In genomic region chr5:90208292-90208691, GRCh38 we compare ENCODE assay signal across 8 cellular contexts.
DNase-seq lines count a peak whose midpoint lies in the region; ATAC-seq, FAIRE-seq and TF ChIP-seq lines count a peak whose summit lies in the region.
"Not testable (repeated sequence)": the region's sequence is repeated elsewhere in the genome, so short reads cannot be mapped to it uniquely, and the experiment has no call there.

No MANE protein-coding gene starts in this region.

- H3K27me3 Mint-ChIP-seq in Caco-2 (ENCODE audit: insufficient read depth, unreplicated experiment); WTC11 (ENCODE audit: low read depth); glutamatergic neuron (ENCODE audit: unreplicated experiment); osteocyte (ENCODE audit: unreplicated experiment): not testable (repeated sequence)

- H3K27ac Mint-ChIP-seq in Caco-2 (ENCODE audit: unreplicated experiment), result peak overlapping the region; percentile 80
- H3K27ac Mint-ChIP-seq in WTC11, result peak overlapping the region; percentile 98
- H3K27ac Mint-ChIP-seq in glutamatergic neuron (ENCODE audit: unreplicated experiment), result not testable (repeated sequence)
- H3K27ac Mint-ChIP-seq in osteocyte (ENCODE audit: unreplicated experiment), result peak overlapping the region; percentile 59

- POLR2A ChIA-PET in Caco-2 (lab: Charles Lee); WTC11 (lab: Charles Lee): not testable (repeated sequence)

- not testable (repeated sequence) for BruUV-seq in Caco-2 (replicated peaks; lab: Mats Ljungman, UMichigan)

- intact Hi-C loops in Caco-2 (cut with micrococcal nuclease; ENCODE audit: unreplicated experiment); kidney (cut with DNase I): not testable (repeated sequence)

- H3K4me3 ChIP-seq in Caco-2 (ENCODE audit: low read depth, low read length) (peak overlapping the region; percentile 52), HUES48 (ENCODE audit: low read depth, low read length) (peak overlapping the region; percentile 61)
- H3K4me3 ChIP-seq in kidney (ENCODE audit: low read length in 2 of 2), result not testable (repeated sequence)

- H3K9ac ChIP-seq in HUES48 (ENCODE audit: low read depth, low read length), result peak overlapping the region; percentile 61; the same call in 1 of the 2 replicates
- H3K9ac ChIP-seq in kidney (ENCODE audit: low read length in 2 of 2), result not testable (repeated sequence)

- H3K9me3 Mint-ChIP-seq in Caco-2 (ENCODE audit: unreplicated experiment) (peaks cover 12% of the 10 kb centered on the region), WTC11 (peaks cover 12% of the 10 kb centered on the region)
- not testable (repeated sequence) for H3K9me3 Mint-ChIP-seq in glutamatergic neuron (ENCODE audit: unreplicated experiment); osteocyte (ENCODE audit: unreplicated experiment)

- not testable (repeated sequence) for H3K4me1 ChIP-seq in Caco-2; HUES48 (ENCODE audit: control insufficient read depth, insufficient read depth, low read length); kidney (ENCODE audit: control insufficient read depth in 1 of 2, insufficient read depth in 1 of 2, low read depth in 1 of 2, low read length in 2 of 2)

- H3K27me3 ChIP-seq in Caco-2 (replicated peaks; ENCODE audit: control insufficient read depth, insufficient read depth, low read length); HUES48 (ENCODE audit: control insufficient read depth, insufficient read depth, low read length): not testable (repeated sequence)

- TF ChIP-seq CTCF in Caco-2 (IDR thresholded peaks at IDR 0.05; ENCODE audit: insufficient read depth in 1 of 2, low read depth in 1 of 2, low read length in 1 of 2, severe bottlenecking in 1 of 2, unreplicated experiment in 1 of 2); WTC11 (IDR thresholded peaks at IDR 0.05); glutamatergic neuron (IDR thresholded peaks at IDR 0.05; ENCODE audit: partially characterized antibody, unreplicated experiment); kidney (IDR thresholded peaks at IDR 0.05; ENCODE audit: borderline replicate concordance, extremely low read depth, insufficient read depth); osteocyte (IDR thresholded peaks at IDR 0.05): not testable (repeated sequence)

- H3K4me1 Mint-ChIP-seq in Caco-2 (ENCODE audit: low read depth, unreplicated experiment); WTC11; glutamatergic neuron (ENCODE audit: low read depth, unreplicated experiment); osteocyte (ENCODE audit: unreplicated experiment): not testable (repeated sequence)

- DNase-seq in Caco-2 (peak; percentile 65 to 71), NCI-H146 (lab: John Stamatoyannopoulos, UW) (peak; percentile 73), NCI-H510A treated with DMSO at 0.1 percent for 48 hours (lab: John Stamatoyannopoulos, UW) (peak; percentile 7), WTC11 (ENCODE audit: low spot score) (peak; percentile 46), kidney (peak; percentile 14)
- not testable (repeated sequence) for DNase-seq in glutamatergic neuron; osteocyte (ENCODE audit: extremely low spot score, unreplicated experiment)

- H3K27ac ChIP-seq in HUES48 (ENCODE audit: low read depth, low read length); kidney (ENCODE audit: low read depth in 2 of 2, low read length in 2 of 2): not testable (repeated sequence)

- H3K9me3 ChIP-seq in Caco-2; HUES48 (ENCODE audit: control insufficient read depth, insufficient read depth, low read length); kidney (ENCODE audit: control insufficient read depth in 1 of 2, low read length in 2 of 2): not testable (repeated sequence)

- FAIRE-seq in kidney (lab: Jason Lieb, UNC), result not testable (repeated sequence)

- H3K36me3 ChIP-seq in Caco-2 (ENCODE audit: control insufficient read depth, insufficient read depth, low read length); HUES48 (ENCODE audit: control insufficient read depth, insufficient read depth, low read length); kidney (ENCODE audit: control insufficient read depth in 1 of 2, insufficient read depth in 2 of 2, low read length in 2 of 2): not testable (repeated sequence)

- not testable (repeated sequence) for H3K36me3 Mint-ChIP-seq in Caco-2 (ENCODE audit: insufficient read depth, unreplicated experiment); osteocyte (ENCODE audit: unreplicated experiment)
- H3K36me3 Mint-ChIP-seq in WTC11 (peaks cover 11% of the 10 kb centered on the region), glutamatergic neuron (ENCODE audit: unreplicated experiment) (peaks cover 11% of the 10 kb centered on the region)

- CTCF ChIA-PET in Caco-2 (lab: Charles Lee); WTC11 (lab: Charles Lee): not testable (repeated sequence)

- ATAC-seq in WTC11, result not testable (repeated sequence)

- H3K4me3 Mint-ChIP-seq in Caco-2 (ENCODE audit: unreplicated experiment), result peak overlapping the region; percentile 89
- H3K4me3 Mint-ChIP-seq in WTC11, result peak overlapping the region; percentile 96
- peak overlapping the region; percentile 71 for H3K4me3 Mint-ChIP-seq in glutamatergic neuron (ENCODE audit: unreplicated experiment)
- H3K4me3 Mint-ChIP-seq in osteocyte (ENCODE audit: unreplicated experiment), result peak overlapping the region; percentile 72
